2 cellular contexts compared by ENCODE assay signal in the genomic region with DNA sequence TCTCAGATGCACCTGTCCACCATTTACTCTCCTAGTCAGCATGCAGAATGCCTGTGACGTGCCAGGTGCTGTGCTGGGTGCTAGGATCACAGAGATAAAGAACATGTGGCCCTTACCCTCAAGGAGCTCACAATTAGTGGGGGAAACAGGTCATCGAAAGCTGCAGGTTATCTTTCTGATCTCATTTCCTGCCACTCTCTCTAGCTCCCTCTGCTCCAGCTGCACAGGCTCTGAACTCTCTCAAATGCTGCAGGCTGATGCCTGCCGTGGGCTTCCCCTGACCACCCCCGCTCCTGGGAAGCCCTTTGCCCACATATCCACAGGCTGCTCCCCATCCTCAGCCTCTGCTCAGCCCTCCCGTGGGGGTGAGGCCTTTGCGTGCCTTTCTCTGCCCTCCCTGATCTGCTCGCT.
A peak's percentile ranks its signal among the peaks of the same experiment; 100 is the strongest.
TF ChIP-seq lines count a peak whose summit lies in the region.

No MANE protein-coding gene starts in this region.

TF ChIP-seq in SK-N-SH treated with all-trans-retinoic acid at 6 μM for 48 hours, 23 proteins besides CTCF, POLR2A, EP300 and RAD21 (continued from another document):
- TF ChIP-seq, protein P1, sequence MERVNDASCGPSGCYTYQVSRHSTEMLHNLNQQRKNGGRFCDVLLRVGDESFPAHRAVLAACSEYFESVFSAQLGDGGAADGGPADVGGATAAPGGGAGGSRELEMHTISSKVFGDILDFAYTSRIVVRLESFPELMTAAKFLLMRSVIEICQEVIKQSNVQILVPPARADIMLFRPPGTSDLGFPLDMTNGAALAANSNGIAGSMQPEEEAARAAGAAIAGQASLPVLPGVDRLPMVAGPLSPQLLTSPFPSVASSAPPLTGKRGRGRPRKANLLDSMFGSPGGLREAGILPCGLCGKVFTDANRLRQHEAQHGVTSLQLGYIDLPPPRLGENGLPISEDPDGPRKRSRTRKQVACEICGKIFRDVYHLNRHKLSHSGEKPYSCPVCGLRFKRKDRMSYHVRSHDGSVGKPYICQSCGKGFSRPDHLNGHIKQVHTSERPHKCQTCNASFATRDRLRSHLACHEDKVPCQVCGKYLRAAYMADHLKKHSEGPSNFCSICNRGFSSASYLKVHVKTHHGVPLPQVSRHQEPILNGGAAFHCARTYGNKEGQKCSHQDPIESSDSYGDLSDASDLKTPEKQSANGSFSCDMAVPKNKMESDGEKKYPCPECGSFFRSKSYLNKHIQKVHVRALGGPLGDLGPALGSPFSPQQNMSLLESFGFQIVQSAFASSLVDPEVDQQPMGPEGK (CRISPR knock-in tag; IDR thresholded peaks at IDR 0.05; ENCODE audit: borderline replicate concordance) = no peak
- no peak for TF ChIP-seq ZNF565 (CRISPR knock-in tag; conservative IDR thresholded peaks at IDR 0.05; ENCODE audit: low read depth)
- no peak for TF ChIP-seq ARNTL (CRISPR knock-in tag; IDR thresholded peaks at IDR 0.05; ENCODE audit: borderline replicate concordance, low read depth)
- no peak for TF ChIP-seq CSDC2 (CRISPR knock-in tag; IDR thresholded peaks at IDR 0.05)
- TF ChIP-seq SNAI2 (CRISPR knock-in tag; IDR thresholded peaks at IDR 0.05) = no peak
- TF ChIP-seq OSR1 (CRISPR knock-in tag; IDR thresholded peaks at IDR 0.05) = no peak
- TF ChIP-seq, protein P2, sequence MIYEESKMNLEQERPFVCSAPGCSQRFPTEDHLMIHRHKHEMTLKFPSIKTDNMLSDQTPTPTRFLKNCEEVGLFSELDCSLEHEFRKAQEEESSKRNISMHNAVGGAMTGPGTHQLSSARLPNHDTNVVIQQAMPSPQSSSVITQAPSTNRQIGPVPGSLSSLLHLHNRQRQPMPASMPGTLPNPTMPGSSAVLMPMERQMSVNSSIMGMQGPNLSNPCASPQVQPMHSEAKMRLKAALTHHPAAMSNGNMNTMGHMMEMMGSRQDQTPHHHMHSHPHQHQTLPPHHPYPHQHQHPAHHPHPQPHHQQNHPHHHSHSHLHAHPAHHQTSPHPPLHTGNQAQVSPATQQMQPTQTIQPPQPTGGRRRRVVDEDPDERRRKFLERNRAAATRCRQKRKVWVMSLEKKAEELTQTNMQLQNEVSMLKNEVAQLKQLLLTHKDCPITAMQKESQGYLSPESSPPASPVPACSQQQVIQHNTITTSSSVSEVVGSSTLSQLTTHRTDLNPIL (CRISPR knock-in tag; IDR thresholded peaks at IDR 0.05; ENCODE audit: low read depth) = no peak
- no peak for TF ChIP-seq ZC3H10 (CRISPR knock-in tag; IDR thresholded peaks at IDR 0.05)

TF ChIP-seq in HEK293, 187 proteins besides CTCF, POLR2A, EP300 and RAD21:
- TF ChIP-seq, protein P3, sequence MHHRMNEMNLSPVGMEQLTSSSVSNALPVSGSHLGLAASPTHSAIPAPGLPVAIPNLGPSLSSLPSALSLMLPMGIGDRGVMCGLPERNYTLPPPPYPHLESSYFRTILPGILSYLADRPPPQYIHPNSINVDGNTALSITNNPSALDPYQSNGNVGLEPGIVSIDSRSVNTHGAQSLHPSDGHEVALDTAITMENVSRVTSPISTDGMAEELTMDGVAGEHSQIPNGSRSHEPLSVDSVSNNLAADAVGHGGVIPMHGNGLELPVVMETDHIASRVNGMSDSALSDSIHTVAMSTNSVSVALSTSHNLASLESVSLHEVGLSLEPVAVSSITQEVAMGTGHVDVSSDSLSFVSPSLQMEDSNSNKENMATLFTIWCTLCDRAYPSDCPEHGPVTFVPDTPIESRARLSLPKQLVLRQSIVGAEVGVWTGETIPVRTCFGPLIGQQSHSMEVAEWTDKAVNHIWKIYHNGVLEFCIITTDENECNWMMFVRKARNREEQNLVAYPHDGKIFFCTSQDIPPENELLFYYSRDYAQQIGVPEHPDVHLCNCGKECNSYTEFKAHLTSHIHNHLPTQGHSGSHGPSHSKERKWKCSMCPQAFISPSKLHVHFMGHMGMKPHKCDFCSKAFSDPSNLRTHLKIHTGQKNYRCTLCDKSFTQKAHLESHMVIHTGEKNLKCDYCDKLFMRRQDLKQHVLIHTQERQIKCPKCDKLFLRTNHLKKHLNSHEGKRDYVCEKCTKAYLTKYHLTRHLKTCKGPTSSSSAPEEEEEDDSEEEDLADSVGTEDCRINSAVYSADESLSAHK (tag by site-specific recombination; IDR thresholded peaks at IDR 0.05) = no peak
- TF ChIP-seq MYNN (tag by site-specific recombination; IDR thresholded peaks at IDR 0.05; ENCODE audit: borderline replicate concordance) (no peak), ZNF792 (tag by site-specific recombination; IDR thresholded peaks at IDR 0.05) (no peak), ZNF747 (tag by site-specific recombination; IDR thresholded peaks at IDR 0.05) (no peak), ZBTB17 (tag by site-specific recombination; IDR thresholded peaks at IDR 0.05) (0 out of 2 replicates have a peak, but pooled peaks have one; percentile 33), ZNF843 (tag by site-specific recombination; IDR thresholded peaks at IDR 0.05) (no peak), ZNF791 (tag by site-specific recombination; IDR thresholded peaks at IDR 0.05) (no peak), ZNF366 (tag by site-specific recombination; conservative IDR thresholded peaks at IDR 0.05) (0 out of 2 replicates have a peak, but pooled peaks have one; percentile 9), ZNF423 (tag by site-specific recombination; IDR thresholded peaks at IDR 0.05) (no peak)
- TF ChIP-seq, protein P4, sequence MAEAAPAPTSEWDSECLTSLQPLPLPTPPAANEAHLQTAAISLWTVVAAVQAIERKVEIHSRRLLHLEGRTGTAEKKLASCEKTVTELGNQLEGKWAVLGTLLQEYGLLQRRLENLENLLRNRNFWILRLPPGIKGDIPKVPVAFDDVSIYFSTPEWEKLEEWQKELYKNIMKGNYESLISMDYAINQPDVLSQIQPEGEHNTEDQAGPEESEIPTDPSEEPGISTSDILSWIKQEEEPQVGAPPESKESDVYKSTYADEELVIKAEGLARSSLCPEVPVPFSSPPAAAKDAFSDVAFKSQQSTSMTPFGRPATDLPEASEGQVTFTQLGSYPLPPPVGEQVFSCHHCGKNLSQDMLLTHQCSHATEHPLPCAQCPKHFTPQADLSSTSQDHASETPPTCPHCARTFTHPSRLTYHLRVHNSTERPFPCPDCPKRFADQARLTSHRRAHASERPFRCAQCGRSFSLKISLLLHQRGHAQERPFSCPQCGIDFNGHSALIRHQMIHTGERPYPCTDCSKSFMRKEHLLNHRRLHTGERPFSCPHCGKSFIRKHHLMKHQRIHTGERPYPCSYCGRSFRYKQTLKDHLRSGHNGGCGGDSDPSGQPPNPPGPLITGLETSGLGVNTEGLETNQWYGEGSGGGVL (tag by site-specific recombination; IDR thresholded peaks at IDR 0.05) = no peak
